ENCODE assay signal across 24 cellular contexts in the genomic region with DNA sequence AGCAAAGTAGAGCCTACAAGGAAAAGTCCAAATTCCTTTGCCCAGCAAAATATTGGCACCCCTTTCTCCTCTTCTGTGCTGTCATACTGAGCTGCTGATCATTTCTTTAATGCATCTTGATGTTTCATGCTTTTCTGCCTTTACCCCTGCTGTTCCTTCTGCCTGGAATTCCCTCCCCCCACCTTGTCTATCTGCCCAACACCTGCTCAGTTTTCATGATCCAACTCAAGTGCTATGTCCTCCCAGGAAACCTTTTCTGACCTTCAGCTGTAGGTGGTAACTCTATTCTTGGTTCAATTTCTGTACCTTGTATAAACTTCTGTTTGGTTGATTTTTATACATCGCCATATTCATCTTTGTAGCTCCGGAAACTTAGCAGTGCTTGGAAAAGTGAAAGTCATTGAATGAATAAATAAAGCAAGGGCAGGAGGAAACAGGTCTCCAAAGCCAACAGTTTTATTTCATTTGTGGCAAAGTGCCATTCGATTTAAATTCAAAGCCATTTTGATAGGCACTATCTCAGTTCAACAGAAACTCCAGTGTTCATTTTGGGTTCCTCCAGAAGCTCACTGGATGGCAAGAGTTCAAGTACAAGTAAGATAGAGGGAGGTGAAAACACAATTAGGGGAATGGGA.
A peak's percentile ranks its signal among the peaks of the same experiment; 100 is the strongest.
DNase-seq lines count a peak whose midpoint lies in the region; ATAC-seq and TF ChIP-seq lines count a peak whose summit lies in the region.
"Had no signal": no experiment of that assay in that cellular context is flagged by ENCODE, and none has a peak within 500 bp of the region (broad histone marks: within the 10 kb centered on the region; RNA-seq: fewer than 3 reads in every experiment).

No MANE protein-coding gene starts in this region.

- in situ Hi-C loops in GM13976 (cut with MboI; ENCODE audit: low sequenced_read_pairs, unreplicated experiment) = no loop called here

- DNase-seq in DMS79 treated with DMSO at 0.1 percent for 48 hours (lab: John Stamatoyannopoulos, UW) (peak; percentile 83), DMS79 (lab: John Stamatoyannopoulos, UW) (no peak), NCI-H2196 treated with DMSO at 0.1 percent for 48 hours (lab: John Stamatoyannopoulos, UW; ENCODE audit: unreplicated experiment) (peak; percentile 70), SHP77 (lab: John Stamatoyannopoulos, UW) (peak; percentile 30 to 59), pons (ENCODE audit: low spot score) (peak; percentile 19), GM13976 (ENCODE audit: low spot score) (no peak), LoVo (ENCODE audit: low spot score) (no peak)
- DNase-seq: activated B cell treated with CpG ODN at 0.5 μM for 24 hours; activated CD4-positive, alpha-beta T cell treated with anti-CD3 and anti-CD28 coated beads, Interleukin-2, amount 50 U/mL, for 1 hour; activated CD8-positive, alpha-beta memory T cell treated with anti-CD3 and anti-CD28 coated beads, Interleukin-2, amount 10 ng/mL, durations not matched to agents 7 days and 5 days; activated T-cell treated with anti-CD3 and anti-CD28 coated beads, Interleukin-2, amount 50 U/mL, for 48 hours; dorsolateral prefrontal cortex; hypothalamus; immature natural killer cell; IMR-90; mesenchymal stem cell; NCI-H1694 treated with DMSO at 0.1 percent for 48 hours; NCI-H226; Peyer's patch; sigmoid colon; stimulated activated CD4-positive, alpha-beta T cell treated with anti-CD3 and anti-CD28 coated beads, Interleukin-4, amount 100 ng/mL, for 24 hours; T1000 had no signal

- no peak for ATAC-seq in HG03159 (IDR thresholded peaks at IDR 0.05; ENCODE audit: unreplicated experiment)
- ATAC-seq: activated CD8-positive, alpha-beta memory T cell treated with anti-CD3 and anti-CD28 coated beads, Interleukin-2, amount 10 ng/mL, durations not matched to agents 7 days and 5 days; stimulated activated memory B cell treated with anti-CD40 and anti-IgM and Interleukin-4, amounts not matched to agents 10 μg/mL and 1 μg/mL and 100 μg/mL, for 72 hours had no signal

- TF ChIP-seq CTCF in GM13976 (IDR thresholded peaks at IDR 0.05; ENCODE audit: borderline replicate concordance, control extremely low read depth, extremely low read depth, insufficient read depth, missing control alignments) = no peak

Comparison
In these comparisons a context has a peak if more than half of its experiments do, and no peak if none do; other contexts are left out.
1. DNase-seq: peak in DMS79 treated with DMSO at 0.1 percent for 48 hours (single experiment), NCI-H2196 treated with DMSO at 0.1 percent for 48 hours (single experiment), SHP77 (2 of 2) and pons (single experiment); none in DMS79 (single experiment), GM13976 (single experiment) and LoVo (single experiment).